ENCODE assay signal across 33 cellular contexts in genomic region chr2:197810023-197810422, GRCh38. TPM values are rescaled to one million over a fixed set of nuclear protein-coding genes. Genes with fewer than 3 reads are reported as not detected.
"Had no signal": no experiment of that assay in that cellular context is flagged by ENCODE, and none has a peak within 500 bp of the region (broad histone marks: within the 10 kb centered on the region; RNA-seq: fewer than 3 reads in every experiment).

No MANE protein-coding gene starts in this region.

- H3K4me1 ChIP-seq: Peyer's patch had no signal

- H3K9me3 ChIP-seq: Peyer's patch, SJSA1 had no signal

- DNase-seq: activated B cell treated with CpG ODN at 0.5 μM for 24 hours; activated CD4-positive, alpha-beta T cell treated with anti-CD3 and anti-CD28 coated beads for 1 hour; activated CD4-positive, alpha-beta T cell treated with anti-CD3 and anti-CD28 coated beads, Interleukin-2, amount 10 ng/mL, durations not matched to agents 24 days and 14 days; activated CD4-positive, alpha-beta T cell treated with anti-CD3 and anti-CD28 coated beads, Interleukin-2, amount 50 U/mL, for 48 hours; activated CD8-positive, alpha-beta memory T cell treated with anti-CD3 and anti-CD28 coated beads, Interleukin-2, amount 10 ng/mL, durations not matched to agents 7 days and 5 days; activated effector memory CD4-positive, alpha-beta T cell treated with Interleukin-2 at 50 U/mL for 16 hours; activated naive CD4-positive, alpha-beta T cell treated with Interleukin-2 at 50 U/mL for 16 hours; activated T-cell treated with anti-CD3 and anti-CD28 coated beads, Interleukin-2, amount 50 U/mL, for 24 hours; amygdala; KG1; NCI-H1048; NCI-H146; NCI-H187 treated with DMSO at 0.1 percent for 48 hours; NCI-H2171 treated with DMSO at 0.1 percent for 48 hours; NCI-H226; NCI-H526; NCI-H82; NK-92 treated with Interleukin-12 subunit alpha and Interleukin-12 subunit beta, amount 100 ng/mL, for 24 hours; Peyer's patch; SHP77; T-helper 2 cell; T1000 had no signal

- H3K36me3 ChIP-seq: Peyer's patch, SJSA1 had no signal

- H3K27me3 ChIP-seq: Peyer's patch had no signal

- H3K36me3 Mint-ChIP-seq: activated CD8-positive, alpha-beta memory T cell treated with anti-CD3 and anti-CD28 coated beads, Interleukin-2, amount 10 ng/mL, durations not matched to agents 7 days and 5 days; brain had no signal

- H3K4me3 Mint-ChIP-seq: activated B cell treated with CpG ODN at 0.5 μM for 24 hours; activated CD4-positive, alpha-beta T cell treated with anti-CD3 and anti-CD28 coated beads, Interleukin-2, amount 10 ng/mL, durations not matched to agents 24 days and 14 days; activated CD8-positive, alpha-beta memory T cell treated with anti-CD3 and anti-CD28 coated beads, Interleukin-2, amount 10 ng/mL, durations not matched to agents 7 days and 5 days; activated naive CD8-positive, alpha-beta T cell; activated T-cell treated with anti-CD3 and anti-CD28 coated beads, Interleukin-2, amount 50 U/mL, for 24 hours; activated T-helper 1 cell treated with anti-CD3 and anti-CD28 coated beads, Interleukin-12 subunit alpha, Interleukin-12 subunit beta, Interleukin-2, Interleukin-4 antibody, amounts not matched to agents 30 ng/mL and 10 ng/mL and 1 ng/mL, durations not matched to agents 14 hours and 24 hours and 36 hours; brain; central memory CD8-positive, alpha-beta T cell had no signal

- H3K9me3 Mint-ChIP-seq: activated B cell treated with CpG ODN at 0.5 μM for 24 hours; activated CD4-positive, alpha-beta T cell treated with anti-CD3 and anti-CD28 coated beads, Interleukin-2, amount 10 ng/mL, durations not matched to agents 24 days and 14 days; activated T-cell treated with anti-CD3 and anti-CD28 coated beads, Interleukin-2, amount 50 U/mL, for 24 hours; activated T-helper 1 cell treated with anti-CD3 and anti-CD28 coated beads, Interleukin-12 subunit alpha, Interleukin-12 subunit beta, Interleukin-2, Interleukin-4 antibody, amounts not matched to agents 30 ng/mL and 10 ng/mL and 1 ng/mL, durations not matched to agents 14 hours and 24 hours and 36 hours; brain; central memory CD8-positive, alpha-beta T cell had no signal

- ATAC-seq: activated CD8-positive, alpha-beta memory T cell treated with anti-CD3 and anti-CD28 coated beads, Interleukin-2, amount 10 ng/mL, durations not matched to agents 7 days and 5 days had no signal

- H3K27ac ChIP-seq: Peyer's patch, RWPE1, SJSA1 had no signal

- H3K4me3 ChIP-seq: Peyer's patch, SJSA1 had no signal

- H3K27ac Mint-ChIP-seq: activated B cell treated with CpG ODN at 0.5 μM for 24 hours; activated CD4-positive, alpha-beta T cell treated with anti-CD3 and anti-CD28 coated beads, Interleukin-2, amount 10 ng/mL, durations not matched to agents 24 days and 14 days; activated CD8-positive, alpha-beta memory T cell treated with anti-CD3 and anti-CD28 coated beads, Interleukin-2, amount 10 ng/mL, durations not matched to agents 7 days and 5 days; activated naive CD8-positive, alpha-beta T cell; activated T-cell treated with anti-CD3 and anti-CD28 coated beads, Interleukin-2, amount 50 U/mL, for 24 hours; activated T-helper 1 cell treated with anti-CD3 and anti-CD28 coated beads, Interleukin-12 subunit alpha, Interleukin-12 subunit beta, Interleukin-2, Interleukin-4 antibody, amounts not matched to agents 30 ng/mL and 10 ng/mL and 1 ng/mL, durations not matched to agents 14 hours and 24 hours and 36 hours; brain had no signal

- FAIRE-seq: astrocyte, TTC549 had no signal

- H3K27me3 Mint-ChIP-seq: activated naive CD8-positive, alpha-beta T cell; activated T-cell treated with anti-CD3 and anti-CD28 coated beads, Interleukin-2, amount 50 U/mL, for 24 hours had no signal

RNA-seq across cellular contexts. Expression of gene BOLL, which starts 24.9 kb away (rescaled TPM):
- total RNA-seq: activated B cell treated with CpG ODN at 0.5 μM for 24 hours; activated CD4-positive, alpha-beta T cell treated with anti-CD3 and anti-CD28 coated beads, Interleukin-2, amount 10 ng/mL, durations not matched to agents 24 days and 14 days; activated CD8-positive, alpha-beta memory T cell treated with anti-CD3 and anti-CD28 coated beads, Interleukin-2, amount 10 ng/mL, durations not matched to agents 7 days and 5 days; activated T-helper 1 cell treated with anti-CD3 and anti-CD28 coated beads, Interleukin-12 subunit alpha, Interleukin-12 subunit beta, Interleukin-2, Interleukin-4 antibody, amounts not matched to agents 30 ng/mL and 10 ng/mL and 1 ng/mL, durations not matched to agents 14 hours and 24 hours and 36 hours; astrocyte; LHCN-M2; M059J; NCI-H460; Peyer's patch; SJSA1 had no signal
